2 cellular contexts compared by ENCODE assay signal in genomic region chr5:115531380-115531779, GRCh38.
TF ChIP-seq lines count a peak whose summit lies in the region.

No MANE protein-coding gene starts in this region.

TF ChIP-seq in WTC11, 78 proteins besides CTCF, POLR2A, EP300 and RAD21 (continued from another document):
- no peak for TF ChIP-seq PRDM15 (CRISPR knock-in tag; IDR thresholded peaks at IDR 0.05)
- TF ChIP-seq ZSCAN18 (CRISPR knock-in tag; IDR thresholded peaks at IDR 0.05), result no peak
- TF ChIP-seq E2F4 (CRISPR knock-in tag; IDR thresholded peaks at IDR 0.05; ENCODE audit: borderline replicate concordance, low read depth), result no peak
- TF ChIP-seq ERG (CRISPR knock-in tag; IDR thresholded peaks at IDR 0.05), result no peak
- TF ChIP-seq ZNF425 (CRISPR knock-in tag; conservative IDR thresholded peaks at IDR 0.05), result no peak
- no peak for TF ChIP-seq NFE2L1 (CRISPR knock-in tag; IDR thresholded peaks at IDR 0.05)
- TF ChIP-seq IRF2 (CRISPR knock-in tag; IDR thresholded peaks at IDR 0.05; ENCODE audit: borderline replicate concordance, low read depth), result no peak
- TF ChIP-seq NR1H2 (CRISPR knock-in tag; IDR thresholded peaks at IDR 0.05), result no peak
- TF ChIP-seq E2F1 (CRISPR knock-in tag; IDR thresholded peaks at IDR 0.05), result no peak
- no peak for TF ChIP-seq ZMAT4 (CRISPR knock-in tag; IDR thresholded peaks at IDR 0.05)
- TF ChIP-seq EMX1 (CRISPR knock-in tag; IDR thresholded peaks at IDR 0.05), result no peak
TF ChIP-seq in WTC11: peak in this region for 0.

TF ChIP-seq in endothelial cell of umbilical vein, 7 proteins besides CTCF, POLR2A, EP300 and RAD21 (continued from another document):
- no peak for TF ChIP-seq MAX (IDR thresholded peaks at IDR 0.05; ENCODE audit: insufficient read depth, insufficient read length)
- no peak for TF ChIP-seq JUN (IDR thresholded peaks at IDR 0.05; ENCODE audit: borderline replicate concordance, insufficient read depth, insufficient read length, low read depth)
- no peak for TF ChIP-seq FOS (IDR thresholded peaks at IDR 0.05; ENCODE audit: borderline replicate concordance, insufficient read depth, low read length)
- no peak for TF ChIP-seq MYC (IDR thresholded peaks at IDR 0.05; ENCODE audit: low read depth, low read length)
- no peak for TF ChIP-seq POLR2AphosphoS5 (IDR thresholded peaks at IDR 0.05; ENCODE audit: insufficient read depth, low read depth, low read length)
- TF ChIP-seq EZH2 (IDR thresholded peaks at IDR 0.05; ENCODE audit: borderline replicate concordance, low read depth, low read length, severe bottlenecking), result no peak
